Comparison of ENCODE assay signal across 28 cellular contexts in the genomic region with DNA sequence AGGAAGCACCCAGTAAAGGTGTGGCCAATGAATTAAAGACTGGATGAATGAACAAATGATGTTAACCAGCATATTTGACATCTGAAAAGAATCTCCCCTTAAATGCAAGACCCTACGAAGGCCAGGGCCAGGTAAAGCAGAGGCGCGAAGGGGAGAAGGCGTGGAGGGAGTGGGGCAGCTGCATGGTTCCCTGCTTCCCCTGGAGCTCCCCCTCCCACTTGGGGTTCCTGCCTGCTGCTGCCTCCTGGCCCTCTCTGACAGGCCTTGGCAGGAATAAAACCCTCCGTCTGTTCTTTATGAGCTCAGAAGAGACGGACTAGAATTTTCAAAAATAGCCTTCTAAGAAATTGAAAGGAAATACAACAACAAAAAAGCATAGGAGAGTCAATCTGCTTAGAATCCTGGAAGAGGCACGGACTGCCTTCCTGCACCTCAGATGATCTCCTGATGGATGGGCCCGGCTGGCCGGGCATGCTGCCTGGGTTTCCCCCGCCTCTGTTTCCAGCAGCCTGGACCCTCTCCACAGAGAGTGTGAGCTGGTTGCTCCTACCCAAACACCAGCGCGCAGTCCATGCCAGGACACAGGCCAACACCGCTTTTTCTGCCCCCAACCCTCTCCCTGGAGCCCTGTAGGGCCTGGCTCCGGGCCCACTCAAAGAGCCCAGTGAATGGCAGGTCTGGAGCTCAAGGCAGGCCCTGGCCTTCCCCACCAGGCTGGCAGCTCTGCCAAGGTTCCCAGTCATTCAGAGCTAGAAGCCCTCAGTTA. TPM values are rescaled to one million over a fixed set of nuclear protein-coding genes. Genes with fewer than 3 reads are reported as not detected.
DNase-seq lines count a peak whose midpoint lies in the region; FAIRE-seq and TF ChIP-seq lines count a peak whose summit lies in the region.
"Had no signal": no experiment of that assay in that cellular context is flagged by ENCODE, and none has a peak within 500 bp of the region (broad histone marks: within the 10 kb centered on the region; RNA-seq: fewer than 3 reads in every experiment).

No MANE protein-coding gene starts in this region.

- 70 to 83% (median 73%) methylated on average over 14 of the region's 14 CpGs for WGBS in spleen, 5 donors

- TF ChIP-seq POLR2A in spleen (IDR thresholded peaks at IDR 0.05) = no peak

- peak overlapping the region; percentile 27 to 68 for H3K27ac ChIP-seq in ascending aorta
- H3K27ac ChIP-seq in kidney (ENCODE audit: low read depth in 2 of 2, low read length in 2 of 2) = no peak overlapping the region
- H3K27ac ChIP-seq in spleen = no peak overlapping the region
- H3K27ac ChIP-seq: neural progenitor cell, prostate gland, testis had no signal

- FAIRE-seq in kidney (lab: Jason Lieb, UNC) (no peak), RCC 7860 (lab: Jason Lieb, UNC) (no peak)
- FAIRE-seq: H1, HepG2, urothelium cell line had no signal

- H3K27me3 ChIP-seq in ascending aorta (no peaks in the 10 kb centered on the region), spleen (replicated peaks in 1 of 7) (peaks cover 0 to 55% (median 0%) of the 10 kb centered on the region in 7 donors)
- H3K27me3 ChIP-seq: testis had no signal

- TF ChIP-seq CTCF in ascending aorta (IDR thresholded peaks at IDR 0.05) = no peak
- no peak for TF ChIP-seq CTCF in kidney (IDR thresholded peaks at IDR 0.05; ENCODE audit: borderline replicate concordance, extremely low read depth, insufficient read depth)
- no peak for TF ChIP-seq CTCF in spleen (IDR thresholded peaks at IDR 0.05 in 8 of 11, conservative IDR thresholded peaks at IDR 0.05 in 3 of 11)

- peak overlapping the region; percentile 10 to 25 for H3K4me3 ChIP-seq in ascending aorta
- no peak overlapping the region for H3K4me3 ChIP-seq in kidney (ENCODE audit: low read length in 2 of 2)
- no peak overlapping the region for H3K4me3 ChIP-seq in spleen
- H3K4me3 ChIP-seq: neural progenitor cell, prostate gland, testis had no signal

- DNase-seq in NCI-H1092 treated with DMSO at 0.1 percent for 48 hours (lab: John Stamatoyannopoulos, UW) (peak; percentile 59), ascending aorta (ENCODE audit: low spot score in 2 of 2) (peak in 1 of 2 donors; percentile 73), kidney (peak; percentile 38), spleen (peak; percentile 49), SKM-1 (lab: John Stamatoyannopoulos, UW; ENCODE audit: unreplicated experiment) (no peak), RCC 7860 (ENCODE audit: low spot score) (no peak)
- no peak for DNase-seq in activated naive CD4-positive, alpha-beta T cell (lab: John Stamatoyannopoulos, UW)
- DNase-seq: activated CD4-positive, CD25-positive, alpha-beta regulatory T cell treated with anti-CD3 and anti-CD28 coated beads, Interleukin-2, amount 50 U/mL, for 72 hours; activated CD8-positive, alpha-beta T cell treated with anti-CD3 and anti-CD28 coated beads for 36 hours; CD4-positive, alpha-beta T cell; glutamatergic neuron; Karpas-422; mammary epithelial cell; NCI-H1930; NCI-H345; NCI-H82; SK-N-SH; stimulated activated CD4-positive, alpha-beta T cell treated with anti-CD3 and anti-CD28 coated beads, Interleukin-15, amount 100 ng/mL, for 24 hours; stimulated activated naive CD4-positive, alpha-beta T cell; T-helper 17 cell; testis had no signal

- intact Hi-C loops in ascending aorta (cut with DNase I) (no loop called here), kidney (cut with DNase I) (no loop called here), spleen (cut with DNase I; ENCODE audit: low total_unique reads) (no loop called here)

- H3K36me3 ChIP-seq in ascending aorta = no peaks in the 10 kb centered on the region
- H3K36me3 ChIP-seq in kidney (ENCODE audit: control insufficient read depth in 1 of 2, insufficient read depth in 2 of 2, low read length in 2 of 2) = no peaks in the 10 kb centered on the region
- no peaks in the 10 kb centered on the region for H3K36me3 ChIP-seq in spleen
- H3K36me3 ChIP-seq: neural progenitor cell, prostate gland had no signal

- H3K9ac ChIP-seq in kidney (ENCODE audit: low read length in 2 of 2) = no peak overlapping the region
- H3K9ac ChIP-seq: neural progenitor cell, SK-N-SH had no signal

- no peaks in the 10 kb centered on the region for H3K9me3 ChIP-seq in ascending aorta
- H3K9me3 ChIP-seq in kidney (ENCODE audit: control insufficient read depth in 1 of 2, low read length in 2 of 2) = no peaks in the 10 kb centered on the region
- no peaks in the 10 kb centered on the region for H3K9me3 ChIP-seq in spleen
- H3K9me3 ChIP-seq: prostate gland, SK-N-SH, testis had no signal

- H3K4me1 ChIP-seq in ascending aorta (peaks cover 0 to 19% of the 10 kb centered on the region in 2 donors), kidney (ENCODE audit: control insufficient read depth in 1 of 2, insufficient read depth in 1 of 2, low read depth in 1 of 2, low read length in 2 of 2) (no peaks in the 10 kb centered on the region), spleen (no peaks in the 10 kb centered on the region)
- H3K4me1 ChIP-seq: neural progenitor cell, prostate gland, testis had no signal

RNA-seq across cellular contexts. Expression of a gene that starts 24.0 kb away (rescaled TPM):
- total RNA-seq in ascending aorta (not detected), kidney (2.0 TPM), spleen (under 1 TPM in 1 of 7 donors, not detected in 6; 0.28 TPM)
- polyA plus RNA-seq in kidney (ENCODE audit: insufficient read depth, low read depth, low replicate concordance) (0.73 TPM), spleen (not detected)
- total RNA-seq: activated CD8-positive, alpha-beta T cell treated with anti-CD3 and anti-CD28 coated beads for 36 hours; activated T-helper 17 cell treated with anti-CD3 and anti-CD28 coated beads, Interleukin-2, amount 50 U/mL, for 72 hours; CD4-positive, alpha-beta T cell; HepG2; OCI-LY7; T-helper 17 cell had no signal

RNA-seq across cellular contexts. Expression of a gene that starts 24.1 kb away (rescaled TPM):
- total RNA-seq in ascending aorta (not detected), kidney (not detected), spleen (not detected)
- polyA plus RNA-seq in kidney (ENCODE audit: insufficient read depth, low read depth, low replicate concordance) (not detected), spleen (not detected)
- total RNA-seq: activated CD8-positive, alpha-beta T cell treated with anti-CD3 and anti-CD28 coated beads for 36 hours; activated T-helper 17 cell treated with anti-CD3 and anti-CD28 coated beads, Interleukin-2, amount 50 U/mL, for 72 hours; CD4-positive, alpha-beta T cell; H1; HepG2; mammary epithelial cell; OCI-LY7; T-helper 17 cell had no signal
- polyA plus RNA-seq: H1, HepG2, SK-N-SH had no signal

RNA-seq across cellular contexts. Expression of a gene that starts 32.4 kb away (rescaled TPM):
- total RNA-seq in ascending aorta (not detected), kidney (not detected), spleen (not detected)
- polyA plus RNA-seq in kidney (ENCODE audit: insufficient read depth, low read depth, low replicate concordance) (not detected), spleen (not detected)
- total RNA-seq: activated CD8-positive, alpha-beta T cell treated with anti-CD3 and anti-CD28 coated beads for 36 hours; activated T-helper 17 cell treated with anti-CD3 and anti-CD28 coated beads, Interleukin-2, amount 50 U/mL, for 72 hours; CD4-positive, alpha-beta T cell; H1; HepG2; mammary epithelial cell; OCI-LY7; T-helper 17 cell; testis had no signal
- polyA plus RNA-seq: H1, HepG2, mammary epithelial cell had no signal

RNA-seq across cellular contexts. Expression of a gene that starts 43.4 kb away (rescaled TPM):
- total RNA-seq in ascending aorta = not detected
- total RNA-seq in kidney = 0.88 TPM
- polyA plus RNA-seq in kidney (ENCODE audit: insufficient read depth, low read depth, low replicate concordance) = 3.1 TPM
- total RNA-seq in spleen = not detected
- polyA plus RNA-seq in spleen = under 1 TPM in 2 of 3 donors, not detected in 1; 0.06 to 0.13 TPM
- total RNA-seq: activated CD8-positive, alpha-beta T cell treated with anti-CD3 and anti-CD28 coated beads for 36 hours; CD4-positive, alpha-beta T cell; H1; OCI-LY7; T-helper 17 cell had no signal
- polyA plus RNA-seq: HepG2 had no signal

RNA-seq across cellular contexts. Expression of a gene that starts 57.9 kb away (rescaled TPM):
- total RNA-seq in ascending aorta (not detected), kidney (not detected), spleen (not detected)
- polyA plus RNA-seq in kidney (ENCODE audit: insufficient read depth, low read depth, low replicate concordance) (not detected), spleen (not detected)
- total RNA-seq: activated CD8-positive, alpha-beta T cell treated with anti-CD3 and anti-CD28 coated beads for 36 hours; activated T-helper 17 cell treated with anti-CD3 and anti-CD28 coated beads, Interleukin-2, amount 50 U/mL, for 72 hours; CD4-positive, alpha-beta T cell; H1; HepG2; prostate gland; T-helper 17 cell had no signal
- polyA plus RNA-seq: HepG2 had no signal

Comparison
In these comparisons a context has a peak if more than half of its experiments do, and no peak if none do; other contexts are left out.
1. DNase-seq: peak in NCI-H1092 treated with DMSO at 0.1 percent for 48 hours (single experiment), kidney (single experiment) and spleen (single experiment); none in activated naive CD4-positive, alpha-beta T cell (0 of 4), SKM-1 (single experiment) and RCC 7860 (single experiment).
2. H3K27ac ChIP-seq: peak in ascending aorta (2 of 2); none in kidney (0 of 2) and spleen (0 of 8).
3. H3K4me3 ChIP-seq: peak in ascending aorta (2 of 2); none in kidney (0 of 2) and spleen (0 of 8).